Comparison of ENCODE assay signal across 17 cellular contexts in the genomic region with DNA sequence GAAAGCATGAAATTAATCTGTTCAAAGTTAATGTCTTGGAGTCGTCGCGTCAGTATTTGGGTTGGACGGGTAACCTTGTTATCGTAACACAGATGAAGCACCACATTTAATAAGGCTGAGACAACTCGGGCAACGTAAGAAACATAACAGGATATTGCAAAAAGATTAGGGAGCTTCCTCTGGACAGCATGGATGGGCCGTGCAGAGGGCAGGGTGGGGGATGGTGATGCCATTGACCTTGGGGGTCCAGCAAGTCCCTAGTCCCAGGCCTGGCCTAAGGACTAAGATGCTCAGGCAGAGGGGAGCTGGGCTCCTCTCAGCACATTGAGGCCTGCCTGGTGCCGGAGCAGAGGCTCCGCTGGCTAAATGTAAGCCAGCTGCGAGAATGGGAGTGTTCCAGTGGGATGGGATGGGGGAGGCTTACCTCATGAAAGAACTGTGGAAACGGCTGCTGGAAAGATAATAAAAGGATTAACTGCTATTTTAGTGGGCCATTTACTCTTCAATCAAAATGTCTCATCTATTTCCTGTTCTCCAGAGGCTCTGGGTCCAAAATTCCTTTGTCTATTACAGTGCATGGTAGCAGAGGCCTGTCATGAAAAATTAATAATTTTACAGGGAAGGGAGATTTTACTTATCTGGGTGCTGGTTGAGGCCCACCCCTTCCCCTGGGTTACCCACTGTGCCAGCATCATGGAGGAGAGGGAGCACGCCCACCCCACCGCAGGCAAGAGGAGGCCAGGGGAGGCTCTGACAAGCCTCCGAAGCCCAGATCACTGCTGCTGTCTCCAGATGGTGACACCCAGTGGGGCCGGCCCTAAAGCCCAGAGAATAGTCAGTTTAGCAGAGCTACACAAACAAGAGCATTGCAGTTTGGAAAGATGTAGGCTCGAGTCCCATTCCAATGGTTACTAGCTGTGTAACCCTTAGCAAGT.
DNase-seq lines count a peak whose midpoint lies in the region; ATAC-seq and TF ChIP-seq lines count a peak whose summit lies in the region.
"Had no signal": no experiment of that assay in that cellular context is flagged by ENCODE, and none has a peak within 500 bp of the region (broad histone marks: within the 10 kb centered on the region; RNA-seq: fewer than 3 reads in every experiment).

No MANE protein-coding gene starts in this region.

- H3K4me3 ChIP-seq in cardiac fibroblast (replicated peaks in 1 of 2; ENCODE audit: low read depth in 2 of 2, low read length in 2 of 2) = no peak overlapping the region
- H3K4me3 ChIP-seq in uterus = no peak overlapping the region
- H3K4me3 ChIP-seq in mesenchymal stem cell (ENCODE audit: insufficient read depth in 1 of 2, low read depth in 1 of 2, low read length in 2 of 2) = no peak overlapping the region
- H3K4me3 ChIP-seq: K562 had no signal

- H2BK120ac ChIP-seq in mesenchymal stem cell (ENCODE audit: low read depth, low read length) = no peak overlapping the region

- H3K4ac ChIP-seq in mesenchymal stem cell (ENCODE audit: low read depth in 1 of 2, low read length in 2 of 2) = no peak overlapping the region

- WGBS in mesenchymal stem cell = 68% methylated on average over 15 of the region's 17 CpGs

- H3K4me2 ChIP-seq in mesenchymal stem cell (ENCODE audit: low read length, poor library complexity, severe bottlenecking) = no peak overlapping the region

- no peak overlapping the region for H2AFZ ChIP-seq in mesenchymal stem cell (ENCODE audit: low read depth, low read length)

- H3K27me3 ChIP-seq in uterus (no peaks in the 10 kb centered on the region), mesenchymal stem cell (ENCODE audit: control insufficient read depth in 1 of 2, insufficient read depth in 1 of 2, low read length in 2 of 2) (peaks cover 0 to 42% of the 10 kb centered on the region in 2 experiments)

- no peak for TF ChIP-seq CTCF in cardiac fibroblast (IDR thresholded peaks at IDR 0.05; ENCODE audit: low read depth, low read length)
- no peak for TF ChIP-seq CTCF in uterus (IDR thresholded peaks at IDR 0.05)

- no peak overlapping the region for H3K23ac ChIP-seq in mesenchymal stem cell (ENCODE audit: low read length in 2 of 2)

- no peak overlapping the region for H4K91ac ChIP-seq in mesenchymal stem cell (ENCODE audit: low read length)

- no peak for ATAC-seq in HG02798 (IDR thresholded peaks at IDR 0.05; ENCODE audit: poor library complexity, unreplicated experiment)
- ATAC-seq: K562, left lobe of liver, T-cell had no signal

- H2BK15ac ChIP-seq in mesenchymal stem cell (ENCODE audit: low read depth, poor library complexity, severe bottlenecking) = no peak overlapping the region

- H3K9me3 ChIP-seq in uterus = no peaks in the 10 kb centered on the region
- no peaks in the 10 kb centered on the region for H3K9me3 ChIP-seq in mesenchymal stem cell (ENCODE audit: control insufficient read depth, low read length)

- peak; percentile 8 for DNase-seq in activated T-cell treated with anti-CD3 and anti-CD28 coated beads, Interleukin-2, amount 50 U/mL, for 1 hour
- DNase-seq in activated T-cell treated with anti-CD3 and anti-CD28 coated beads for 4 hours = no peak
- peak; percentile 40 to 63 for DNase-seq in cardiac fibroblast (ENCODE audit: low read depth in 2 of 2)
- DNase-seq in iPS-NIHi11 (ENCODE audit: low spot score) = peak; percentile 13
- DNase-seq in uterus = peak; percentile 44 to 61
- DNase-seq in activated CD4-positive, CD25-positive, alpha-beta regulatory T cell treated with anti-CD3 and anti-CD28 coated beads, Interleukin-2, amount 50 U/mL, for 72 hours = no peak
- DNase-seq in mesenchymal stem cell = no peak
- DNase-seq: ACHN; activated naive CD8-positive, alpha-beta T cell treated with anti-CD3 and anti-CD28 coated beads, Interleukin-2, amount 10 ng/mL, durations not matched to agents 7 days and 5 days; cerebellar nuclear complex; naive B cell; NCI-H1417 treated with DMSO at 0.1 percent for 48 hours; NCI-H524 had no signal

- no peak overlapping the region for H3K18ac ChIP-seq in mesenchymal stem cell (ENCODE audit: low read depth in 1 of 2, low read length in 2 of 2)

- H3K27ac ChIP-seq in uterus = peak overlapping the region; percentile 13 to 47
- no peak overlapping the region for H3K27ac ChIP-seq in mesenchymal stem cell (ENCODE audit: low read length, poor library complexity, severe bottlenecking)

- intact Hi-C loops in uterus (cut with DNase I; ENCODE audit: low total_unique reads) = no loop called here

- H2BK5ac ChIP-seq in mesenchymal stem cell (ENCODE audit: low read depth, low read length, poor library complexity, severe bottlenecking) = no peak overlapping the region

- H4K8ac ChIP-seq in mesenchymal stem cell (ENCODE audit: low read length) = no peak overlapping the region

- TF ChIP-seq POLR2A in uterus (IDR thresholded peaks at IDR 0.05) = no peak

- H2BK12ac ChIP-seq in mesenchymal stem cell (ENCODE audit: low read length in 2 of 2) = no peak overlapping the region

- H3K9ac ChIP-seq in mesenchymal stem cell (ENCODE audit: low read length) = no peak overlapping the region

- H3K79me1 ChIP-seq in mesenchymal stem cell (replicated peaks; ENCODE audit: low read length, poor library complexity, severe bottlenecking) = peaks cover 40% of the 10 kb centered on the region

- no peaks in the 10 kb centered on the region for H3K36me3 ChIP-seq in uterus
- H3K36me3 ChIP-seq in mesenchymal stem cell (ENCODE audit: control insufficient read depth in 1 of 2, insufficient read depth in 2 of 2, low read depth in 1 of 2, low read length in 2 of 2) = peaks cover 0 to 63% of the 10 kb centered on the region in 2 experiments

- H3K4me1 ChIP-seq in uterus (no peaks in the 10 kb centered on the region), mesenchymal stem cell (ENCODE audit: control insufficient read depth, insufficient read depth, low read depth, low read length) (peaks cover 20% of the 10 kb centered on the region)

- peak overlapping the region in 1 of 2 experiments; percentile 18 for H3K14ac ChIP-seq in mesenchymal stem cell (ENCODE audit: low read length in 2 of 2)

- H2AK5ac ChIP-seq in mesenchymal stem cell (ENCODE audit: low read length, severe bottlenecking) = no peak overlapping the region

Comparison
In these comparisons a context has a peak if more than half of its experiments do, and no peak if none do; other contexts are left out.
1. DNase-seq: peak in activated T-cell treated with anti-CD3 and anti-CD28 coated beads, Interleukin-2, amount 50 U/mL, for 1 hour (single experiment), cardiac fibroblast (2 of 2), iPS-NIHi11 (single experiment) and uterus (2 of 2); none in activated T-cell treated with anti-CD3 and anti-CD28 coated beads for 4 hours (single experiment), activated CD4-positive, CD25-positive, alpha-beta regulatory T cell treated with anti-CD3 and anti-CD28 coated beads, Interleukin-2, amount 50 U/mL, for 72 hours (single experiment) and mesenchymal stem cell (single experiment).